ENCODE assay signal across 9 cellular contexts in the genomic region with DNA sequence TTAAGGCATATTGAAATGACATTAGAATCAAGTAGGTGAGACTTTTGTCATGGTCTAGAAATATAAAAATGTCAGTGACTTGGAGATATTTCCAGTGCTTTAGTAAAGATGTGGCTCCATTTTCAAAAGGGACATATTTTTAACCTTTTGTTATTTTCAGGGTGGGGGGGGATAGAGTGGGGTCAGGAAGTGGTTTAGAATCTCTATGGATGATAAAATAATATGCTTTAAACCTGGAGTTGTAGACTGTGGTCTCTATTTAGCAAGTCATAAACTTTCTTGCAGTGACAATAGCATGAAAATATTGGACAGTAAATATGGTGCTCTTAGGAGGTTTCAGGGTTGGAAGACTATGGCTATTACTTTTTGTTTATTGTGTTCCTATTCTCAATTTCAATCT. TPM values are rescaled to one million over a fixed set of nuclear protein-coding genes. Genes with fewer than 3 reads are reported as not detected.
DNase-seq lines count a peak whose midpoint lies in the region; ATAC-seq and TF ChIP-seq lines count a peak whose summit lies in the region.
"Had no signal": no experiment of that assay in that cellular context is flagged by ENCODE, and none has a peak within 500 bp of the region (broad histone marks: within the 10 kb centered on the region; RNA-seq: fewer than 3 reads in every experiment).

No MANE protein-coding gene starts in this region.

- H3K9me3 ChIP-seq in BLaER1 treated with 17β-estradiol and CSF1 and Interleukin-3, amounts not matched to agents 10 nM and 100 nM (replicated peaks in 1 of 11), result no peaks in the 10 kb centered on the region
- H3K9me3 ChIP-seq: adrenal gland had no signal

- peaks cover 68 to 96% (median 86%) of the 10 kb centered on the region in 10 experiments for H3K4me1 ChIP-seq in BLaER1 treated with 17β-estradiol and CSF1 and Interleukin-3, amounts not matched to agents 10 nM and 100 nM

- POLR2A ChIA-PET in activated CD4-positive, alpha-beta memory T cell treated with anti-CD3 and anti-CD28 coated beads, Interleukin-2, amount 10 ng/mL, durations not matched to agents 7 days and 5 days (lab: Charles Lee), result interaction anchor here (2.4 to 8.1 kb wide), 5 partner anchors 13 to 50 kb away, joined by 31 to 135 read pairs (median 73); a partner anchor contains a TSS

- no peak for ATAC-seq in GM18873 (IDR thresholded peaks at IDR 0.05; ENCODE audit: low FRiP score, unreplicated experiment)

- H4K20me1 ChIP-seq in BLaER1 treated with 17β-estradiol and CSF1 and Interleukin-3, amounts not matched to agents 10 nM and 100 nM, result peaks cover 0 to 40% (median 0%) of the 10 kb centered on the region in 11 experiments; a peak in 9 of 22 replicates

- H3K27me3 Mint-ChIP-seq in activated CD4-positive, alpha-beta memory T cell treated with anti-CD3 and anti-CD28 coated beads, Interleukin-2, amount 10 ng/mL, durations not matched to agents 7 days and 5 days, result no peaks in the 10 kb centered on the region
- H3K27me3 Mint-ChIP-seq in immature natural killer cell (ENCODE audit: low read depth in 3 of 3) (peaks cover under 1 to 7% (median 2%) of the 10 kb centered on the region in 3 donors), chondrocyte (ENCODE audit: low read depth) (no peaks in the 10 kb centered on the region)

- H3K4me2 ChIP-seq in BLaER1 treated with 17β-estradiol and CSF1 and Interleukin-3, amounts not matched to agents 10 nM and 100 nM, result peak overlapping the region; percentile 79 to 96 (median 91)

- H3K4me1 Mint-ChIP-seq in activated CD4-positive, alpha-beta memory T cell treated with anti-CD3 and anti-CD28 coated beads, Interleukin-2, amount 10 ng/mL, durations not matched to agents 7 days and 5 days, result peaks cover 78% of the 10 kb centered on the region
- H3K4me1 Mint-ChIP-seq in immature natural killer cell, result peaks cover 64 to 73% of the 10 kb centered on the region in 2 donors
- H3K4me1 Mint-ChIP-seq in chondrocyte (ENCODE audit: low read depth), result peaks cover 14% of the 10 kb centered on the region

- CTCF ChIA-PET in activated CD4-positive, alpha-beta memory T cell treated with anti-CD3 and anti-CD28 coated beads, Interleukin-2, amount 10 ng/mL, durations not matched to agents 7 days and 5 days (lab: Charles Lee), result interaction anchor here (0.8 to 9.6 kb wide), 5 partner anchors 15 to 38 kb away, joined by 4 to 185 read pairs (median 6); no protein-coding TSS in a partner anchor

- peak overlapping the region; percentile 73 to 89 (median 83) for H3K27ac ChIP-seq in BLaER1 treated with 17β-estradiol and CSF1 and Interleukin-3, amounts not matched to agents 10 nM and 100 nM

- no peaks in the 10 kb centered on the region; a peak in 1 of 22 replicates for H3K27me3 ChIP-seq in BLaER1 treated with 17β-estradiol and CSF1 and Interleukin-3, amounts not matched to agents 10 nM and 100 nM
- H3K27me3 ChIP-seq: adrenal gland had no signal

- no peak for TF ChIP-seq CTCF in GM12864 (IDR thresholded peaks at IDR 0.05; ENCODE audit: low read depth, low read length, missing control alignments)
- no peak for TF ChIP-seq CTCF in chondrocyte (IDR thresholded peaks at IDR 0.05)

- no peak for DNase-seq in GM12864 (ENCODE audit: low read depth)
- no peak for DNase-seq in activated CD4-positive, alpha-beta memory T cell treated with anti-CD3 and anti-CD28 coated beads, Interleukin-2, amount 10 ng/mL, durations not matched to agents 7 days and 5 days
- DNase-seq in immature natural killer cell, result no peak
- DNase-seq in chondrocyte (ENCODE audit: low spot score), result no peak
- no peak for DNase-seq in EL
- no peak for DNase-seq in activated CD8-positive, alpha-beta memory T cell treated with anti-CD3 and anti-CD28 coated beads, Interleukin-2, amount 50 U/mL, for 48 hours

- H3K9me3 Mint-ChIP-seq in activated CD4-positive, alpha-beta memory T cell treated with anti-CD3 and anti-CD28 coated beads, Interleukin-2, amount 10 ng/mL, durations not matched to agents 7 days and 5 days, result no peaks in the 10 kb centered on the region
- no peaks in the 10 kb centered on the region for H3K9me3 Mint-ChIP-seq in immature natural killer cell
- no peaks in the 10 kb centered on the region for H3K9me3 Mint-ChIP-seq in chondrocyte (ENCODE audit: low read depth)

- peak overlapping the region; percentile 63 to 80 (median 68) for H3K4me3 ChIP-seq in BLaER1 treated with 17β-estradiol and CSF1 and Interleukin-3, amounts not matched to agents 10 nM and 100 nM
- H3K4me3 ChIP-seq in GM12864 (ENCODE audit: low read depth, low read length), result peak overlapping the region; percentile 69

- peaks cover 0 to 26% (median 0%) of the 10 kb centered on the region in 11 experiments; a peak in 8 of 22 replicates for H3K36me3 ChIP-seq in BLaER1 treated with 17β-estradiol and CSF1 and Interleukin-3, amounts not matched to agents 10 nM and 100 nM
- H3K36me3 ChIP-seq: adrenal gland had no signal

- H3K9ac ChIP-seq in BLaER1 treated with 17β-estradiol and CSF1 and Interleukin-3, amounts not matched to agents 10 nM and 100 nM, result peak overlapping the region; percentile 73 to 90 (median 82)

- peaks cover 37% of the 10 kb centered on the region for H3K36me3 Mint-ChIP-seq in activated CD4-positive, alpha-beta memory T cell treated with anti-CD3 and anti-CD28 coated beads, Interleukin-2, amount 10 ng/mL, durations not matched to agents 7 days and 5 days (ENCODE audit: low read depth)
- H3K36me3 Mint-ChIP-seq in immature natural killer cell (no peaks in the 10 kb centered on the region), chondrocyte (ENCODE audit: low read depth) (no peaks in the 10 kb centered on the region)

- H3K4me3 Mint-ChIP-seq in activated CD4-positive, alpha-beta memory T cell treated with anti-CD3 and anti-CD28 coated beads, Interleukin-2, amount 10 ng/mL, durations not matched to agents 7 days and 5 days, result peak overlapping the region; percentile 99
- H3K4me3 Mint-ChIP-seq in immature natural killer cell (peak overlapping the region; percentile 90 to 99 (median 98)), chondrocyte (ENCODE audit: unreplicated experiment) (no peak overlapping the region)

- peak overlapping the region; percentile 99 for H3K27ac Mint-ChIP-seq in activated CD4-positive, alpha-beta memory T cell treated with anti-CD3 and anti-CD28 coated beads, Interleukin-2, amount 10 ng/mL, durations not matched to agents 7 days and 5 days
- H3K27ac Mint-ChIP-seq in immature natural killer cell (peak overlapping the region; percentile 90 to 98 (median 97)), chondrocyte (ENCODE audit: unreplicated experiment) (no peak overlapping the region)

RNA-seq across cellular contexts. Expression of a gene that starts 46.9 kb away (rescaled TPM):
- total RNA-seq in activated CD4-positive, alpha-beta memory T cell treated with anti-CD3 and anti-CD28 coated beads, Interleukin-2, amount 10 ng/mL, durations not matched to agents 7 days and 5 days, result 100 to 1,000 TPM; 223 to 226 TPM
- 10 to 100 TPM in 2 of 3 donors, 1 to 10 TPM in 1; 3.0 to 15.4 (median 12.1) TPM for polyA plus RNA-seq in immature natural killer cell
- total RNA-seq in chondrocyte, result 8.6 to 19.7 TPM (median 15.5 TPM) in 3 replicates

RNA-seq across cellular contexts. Expression of a gene that starts 49.7 kb away (rescaled TPM):
- 10 to 100 TPM; 65.5 to 72.7 TPM for total RNA-seq in activated CD4-positive, alpha-beta memory T cell treated with anti-CD3 and anti-CD28 coated beads, Interleukin-2, amount 10 ng/mL, durations not matched to agents 7 days and 5 days
- 100 to 1,000 TPM in 1 of 3 donors, 10 to 100 TPM in 2; 38.8 to 117 (median 71.0) TPM for polyA plus RNA-seq in immature natural killer cell
- total RNA-seq in chondrocyte, result 29.5 to 36.4 TPM (median 32.4 TPM) in 3 replicates

Comparison
In these comparisons a context has a peak if more than half of its experiments do, and no peak if none do; other contexts are left out.
1. RNA of a gene that starts 46.9 kb away (total RNA-seq): 223 to 226 TPM in activated CD4-positive, alpha-beta memory T cell treated with anti-CD3 and anti-CD28 coated beads, Interleukin-2, amount 10 ng/mL, durations not matched to agents 7 days and 5 days; 8.6 to 19.7 TPM in chondrocyte; every median in the first group is over 10 times any median in the second.